Comparison of ENCODE assay signal across 14 cellular contexts in genomic region chr15:31177936-31178335, GRCh38.
"Had no signal": no experiment of that assay in that cellular context is flagged by ENCODE, and none has a peak within 500 bp of the region (broad histone marks: within the 10 kb centered on the region; RNA-seq: fewer than 3 reads in every experiment).

No MANE protein-coding gene starts in this region.

- H3K4me1 ChIP-seq: heart right ventricle, prostate gland had no signal

- FAIRE-seq: frontal cortex, TTC549 had no signal

- H3K27ac ChIP-seq: heart right ventricle, prostate gland had no signal

- H3K9me3 Mint-ChIP-seq: type B pancreatic cell had no signal

- H3K4me3 Mint-ChIP-seq: activated naive CD4-positive, alpha-beta T cell treated with anti-CD3 and anti-CD28 coated beads, Interleukin-2, amount 50 U/mL, for 24 hours; mesothelial cell of epicardium; T-helper 1 cell treated with Interleukin-12 subunit alpha and Interleukin-12 subunit beta and Interleukin-4 antibody, amounts not matched to agents 30 μg/mL and 1 μg/mL, for 36 hours; type B pancreatic cell had no signal

- ATAC-seq: sciatic nerve had no signal

- H3K36me3 ChIP-seq: heart right ventricle, prostate gland had no signal

- H3K4me3 ChIP-seq: heart right ventricle, prostate gland had no signal

- H3K9me3 ChIP-seq: prostate gland had no signal

- H3K27me3 Mint-ChIP-seq: type B pancreatic cell had no signal

- DNase-seq: activated CD4-positive, CD25-positive, alpha-beta regulatory T cell; amygdala; heart right ventricle; stimulated activated CD4-positive, alpha-beta T cell treated with anti-CD3 and anti-CD28 coated beads, Interleukin-2, amount 100 ng/mL, for 24 hours; stimulated activated naive CD4-positive, alpha-beta T cell; substantia nigra had no signal

- H3K27ac Mint-ChIP-seq: activated naive CD4-positive, alpha-beta T cell treated with anti-CD3 and anti-CD28 coated beads, Interleukin-2, amount 50 U/mL, for 24 hours; mesothelial cell of epicardium; T-helper 1 cell treated with Interleukin-12 subunit alpha and Interleukin-12 subunit beta and Interleukin-4 antibody, amounts not matched to agents 30 μg/mL and 1 μg/mL, for 36 hours; type B pancreatic cell had no signal

- H3K27me3 ChIP-seq: heart right ventricle had no signal

- H3K36me3 Mint-ChIP-seq: mesothelial cell of epicardium had no signal

- H3K4me1 Mint-ChIP-seq: mesothelial cell of epicardium had no signal
